Comparison of ENCODE assay signal across 8 cellular contexts in genomic region chr6:75284285-75285155, GRCh38. TPM values are rescaled to one million over a fixed set of nuclear protein-coding genes. Genes with fewer than 3 reads are reported as not detected.
A peak's percentile ranks its signal among the peaks of the same experiment; 100 is the strongest.
DNase-seq lines count a peak whose midpoint lies in the region; ATAC-seq lines count a peak whose summit lies in the region.

Gene TMEM30A (minus strand): TSS chr6:75284792. CDS start chr6:75284638, 154 bp downstream.

- CTCF ChIA-PET in activated CD8-positive, alpha-beta memory T cell treated with anti-CD3 and anti-CD28 coated beads for 36 hours (lab: Charles Lee): interaction anchor here (0.6 to 3.7 kb wide), 3 partner anchors 12 to 259 kb away, joined by 3 to 13 read pairs (median 4); no protein-coding TSS in a partner anchor

- H3K36me3 Mint-ChIP-seq in effector memory CD8-positive, alpha-beta T cell (ENCODE audit: insufficient read depth): no peaks in the 10 kb centered on the region

- DNase-seq in COR-L47 (lab: John Stamatoyannopoulos, UW) (peak; percentile 98), HT1080 (ENCODE audit: low read depth) (peak; percentile 99), NOMO-1 (lab: John Stamatoyannopoulos, UW; ENCODE audit: unreplicated experiment in 2 of 2) (peak; percentile 99), lung microvascular endothelial cell (ENCODE audit: low read depth in 2 of 2) (peak; percentile 99)
- peak; percentile 91 to 93 (median 92) for DNase-seq in effector memory CD8-positive, alpha-beta T cell
- peak; percentile 88 to 95 (median 92) for DNase-seq in stimulated activated CD4-positive, alpha-beta T cell treated with anti-CD3 and anti-CD28 coated beads, TNF-alpha, amount 100 ng/mL, for 48 hours (ENCODE audit: low read depth in 3 of 3)

- H3K4me1 Mint-ChIP-seq in effector memory CD8-positive, alpha-beta T cell (ENCODE audit: low read depth in 2 of 2): peaks cover 15 to 30% of the 10 kb centered on the region in 2 donors

- H3K27me3 Mint-ChIP-seq in effector memory CD8-positive, alpha-beta T cell: no peaks in the 10 kb centered on the region

- POLR2A ChIA-PET in activated CD8-positive, alpha-beta memory T cell treated with anti-CD3 and anti-CD28 coated beads for 36 hours (lab: Charles Lee): interaction anchor here (1.1 to 3.0 kb wide), 4 partner anchors 12 to 1631 kb away, joined by 3 to 28 read pairs (median 6); partner anchors contain the start of genes COX7A2 and SENP6

- H3K27ac Mint-ChIP-seq in effector memory CD8-positive, alpha-beta T cell: no peak within 1 kb of the TSS

- ATAC-seq in GM21367 (IDR thresholded peaks at IDR 0.05; ENCODE audit: unreplicated experiment): peak; percentile 84
- ATAC-seq in effector memory CD8-positive, alpha-beta T cell (replicated peaks): peak; percentile 84

- H3K4me3 Mint-ChIP-seq in effector memory CD8-positive, alpha-beta T cell: no peak within 1 kb of the TSS

- no peaks in the 10 kb centered on the region for H3K9me3 Mint-ChIP-seq in effector memory CD8-positive, alpha-beta T cell

RNA-seq across cellular contexts. Expression of gene TMEM30A, which starts in this region (rescaled TPM):
- 75.5 and 91.1 TPM in 2 replicates for total RNA-seq in HT1080 (2014; rRNA removed; shearing (Covaris generic))
- polyA plus RNA-seq in HT1080 (2015; cell fraction: cytosol; rRNA removed): 178 and 217 TPM in 2 replicates
- polyA plus RNA-seq in HT1080 (2015; cell fraction: nucleus; rRNA removed): 213 and 231 TPM in 2 replicates
- 10 to 100 TPM; 47.3 to 54.4 TPM for total RNA-seq in activated CD8-positive, alpha-beta memory T cell treated with anti-CD3 and anti-CD28 coated beads for 36 hours
- total RNA-seq in lung microvascular endothelial cell: 121 and 126 TPM in 2 replicates

Comparison
In these comparisons a context has a peak if more than half of its experiments do, and no peak if none do; other contexts are left out.
1. Peak in every context shown above with its lines: DNase-seq and ATAC-seq.